29 cellular contexts compared by ENCODE assay signal in the genomic region with DNA sequence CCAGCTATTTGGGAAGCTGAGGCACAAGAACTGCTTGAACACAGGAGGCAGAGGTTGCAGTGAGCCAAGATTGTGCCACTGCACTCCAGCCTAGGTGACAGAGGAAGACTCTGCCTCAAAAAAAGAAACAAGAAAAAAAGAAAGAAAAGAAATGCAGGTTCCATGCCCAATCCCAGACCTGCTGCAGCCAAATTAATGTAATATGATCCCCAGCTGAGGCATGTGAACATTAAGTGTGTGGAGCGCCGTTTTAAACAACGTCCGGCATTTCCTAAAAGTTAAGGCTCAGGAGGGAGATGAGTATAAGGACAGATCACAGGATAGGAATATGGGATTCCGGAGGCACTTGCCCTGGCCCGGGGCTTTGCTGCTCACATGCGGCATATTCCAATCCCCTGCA.
"Had no signal": no experiment of that assay in that cellular context is flagged by ENCODE, and none has a peak within 500 bp of the region (broad histone marks: within the 10 kb centered on the region; RNA-seq: fewer than 3 reads in every experiment).

No MANE protein-coding gene starts in this region.

- H3K27ac ChIP-seq: brain microvascular endothelial cell, ovary, skin epidermis, testis, transverse colon had no signal

- ATAC-seq: esophagus mucosa; left colon; sciatic nerve; stimulated activated naive CD8-positive, alpha-beta T cell treated with anti-CD3 and anti-CD28 coated beads, Interleukin-15, Interleukin-2, amounts not matched to agents 100 U/mL and 50 U/mL, for 24 hours had no signal

- H3K4me3 ChIP-seq: ovary, skin epidermis, testis, transverse colon had no signal

- H3K4me1 ChIP-seq: testis had no signal

- H3K27me3 ChIP-seq: brain microvascular endothelial cell, ovary, testis, transverse colon had no signal

- H3K36me3 ChIP-seq: brain microvascular endothelial cell, ovary, transverse colon had no signal

- DNase-seq: activated CD4-positive, alpha-beta memory T cell treated with anti-CD3 and anti-CD28 coated beads for 36 hours; activated CD4-positive, alpha-beta T cell treated with anti-CD3 and anti-CD28 coated beads, Interleukin-2, amount 10 ng/mL, durations not matched to agents 24 days and 14 days; activated CD4-positive, CD25-positive, alpha-beta regulatory T cell treated with anti-CD3 and anti-CD28 coated beads, Interleukin-2, amount 50 U/mL, for 72 hours; activated CD8-positive, alpha-beta memory T cell treated with anti-CD3 and anti-CD28 coated beads, Interleukin-2, amount 50 U/mL, for 4 hours; activated effector memory CD4-positive, alpha-beta T cell treated with anti-CD3 and anti-CD28 coated beads, Interleukin-2, amount 50 U/mL, for 16 hours; activated naive CD4-positive, alpha-beta T cell treated with anti-CD3 and anti-CD28 coated beads, Interleukin-2, amount 10 ng/mL, durations not matched to agents 7 days and 5 days; activated T-cell treated with anti-CD3 and anti-CD28 coated beads, Interleukin-2, amount 50 U/mL, for 1 hour; amniotic stem cell; brain microvascular endothelial cell; caudate nucleus; endodermal cell; foreskin fibroblast; head of caudate nucleus; hypothalamus; immature natural killer cell; kidney; left colon; naive B cell; nephron progenitor cell; ovary; retina; stimulated activated CD4-positive, alpha-beta T cell treated with anti-CD3 and anti-CD28 coated beads, Interleukin-12 subunit alpha, Interleukin-12 subunit beta, amount 100 ng/mL, for 4 hours; stimulated activated CD4-positive, alpha-beta T cell treated with anti-CD3 and anti-CD28 coated beads, Interleukin-4, amount 100 ng/mL, for 1 hour; stimulated activated naive CD8-positive, alpha-beta T cell treated with anti-CD3 and anti-CD28 coated beads, Interleukin-15, Interleukin-2, amounts not matched to agents 100 U/mL and 50 U/mL, for 24 hours; testis; transverse colon had no signal

- H3K9me3 ChIP-seq: ovary, testis, transverse colon had no signal
